In the genomic region with DNA sequence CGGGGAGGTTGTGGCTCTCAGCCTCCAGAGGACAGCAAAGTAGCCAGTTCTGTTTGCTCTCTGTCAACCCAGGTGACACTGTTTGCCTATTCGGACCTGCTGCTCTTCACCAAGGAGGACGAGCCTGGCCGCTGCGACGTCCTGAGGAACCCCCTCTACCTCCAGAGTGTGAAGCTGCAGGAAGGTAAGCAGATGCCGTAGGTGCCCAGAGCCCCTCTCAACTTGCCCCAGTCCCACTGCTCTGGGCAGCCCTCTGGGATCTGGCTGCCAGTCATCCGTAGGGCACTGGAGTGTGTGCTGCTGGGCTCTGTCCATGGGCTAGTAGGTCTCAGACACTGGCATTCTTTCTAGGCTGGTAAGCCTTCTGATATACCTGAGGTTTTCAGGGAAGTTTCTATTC, we compare ENCODE assay signal across 11 cellular contexts. TPM values are rescaled to one million over a fixed set of nuclear protein-coding genes. Genes with fewer than 3 reads are reported as not detected.
DNase-seq lines count a peak whose midpoint lies in the region; ATAC-seq and TF ChIP-seq lines count a peak whose summit lies in the region.
"Had no signal": no experiment of that assay in that cellular context is flagged by ENCODE, and none has a peak within 500 bp of the region (broad histone marks: within the 10 kb centered on the region; RNA-seq: fewer than 3 reads in every experiment).

No MANE protein-coding gene starts in this region.

- no peaks in the 10 kb centered on the region for H3K27me3 ChIP-seq in ascending aorta
- H3K27me3 ChIP-seq in psoas muscle (ENCODE audit: insufficient read depth in 3 of 3, low read length in 2 of 3), result no peaks in the 10 kb centered on the region

- intact Hi-C loops in ascending aorta (cut with DNase I), result loop anchor here (5.0 kb wide), 1 partner anchor 34 kb away; no protein-coding TSS in a partner anchor
- intact Hi-C loops in psoas muscle (cut with DNase I), result no loop called here

- peak overlapping the region; percentile 75 to 93 for H3K27ac ChIP-seq in ascending aorta
- peak overlapping the region; percentile 62 for H3K27ac ChIP-seq in psoas muscle

- H3K9me3 ChIP-seq in ascending aorta (no peaks in the 10 kb centered on the region), psoas muscle (no peaks in the 10 kb centered on the region)

- peak; percentile 3 for ATAC-seq in HG02943 (IDR thresholded peaks at IDR 0.05; ENCODE audit: low read depth, unreplicated experiment)
- peak; percentile 14 to 46 (median 32) for ATAC-seq in psoas muscle

- H3K4me1 ChIP-seq in ascending aorta (peaks cover 62 to 77% of the 10 kb centered on the region in 2 donors), psoas muscle (peaks cover 42% of the 10 kb centered on the region)

- 64 to 86% (median 79%) methylated on average over 8 of the region's 8 CpGs for WGBS in psoas muscle, 3 donors

- H3K36me3 ChIP-seq in ascending aorta (peaks cover 3 to 4% of the 10 kb centered on the region in 2 donors), psoas muscle (ENCODE audit: insufficient read depth in 1 of 2, low read depth in 1 of 2) (no peaks in the 10 kb centered on the region)

- H3K4me3 ChIP-seq in GM12864 (ENCODE audit: low read depth, low read length) (peak overlapping the region; percentile 13; the same call in 1 of the 2 replicates), ascending aorta (no peak overlapping the region), psoas muscle (peak overlapping the region; percentile 19)

- TF ChIP-seq CTCF in GM12864 (IDR thresholded peaks at IDR 0.05; ENCODE audit: low read depth, low read length, missing control alignments) (no peak), ascending aorta (IDR thresholded peaks at IDR 0.05) (no peak), psoas muscle (IDR thresholded peaks at IDR 0.05) (no peak)

- DNase-seq in GM12864 (ENCODE audit: low read depth) (no peak), ascending aorta (ENCODE audit: low spot score in 2 of 2) (no peak), psoas muscle (no peak), SIG-M5 (lab: John Stamatoyannopoulos, UW) (no peak), NCI-H1436 treated with DMSO at 0.1 percent for 48 hours (lab: John Stamatoyannopoulos, UW) (no peak), COLO668 (lab: John Stamatoyannopoulos, UW; ENCODE audit: unreplicated experiment) (no peak)
- no peak for DNase-seq in activated CD4-positive, CD25-positive, alpha-beta regulatory T cell (lab: John Stamatoyannopoulos, UW)
- DNase-seq: DMS 273 treated with DMSO at 0.1 percent for 48 hours, NCI-H1694, SW 1271 had no signal

RNA-seq across cellular contexts. Expression of a gene that starts 59.3 kb away (rescaled TPM):
- total RNA-seq in ascending aorta (125 TPM), psoas muscle (10 to 100 TPM; 10.6 to 38.1 (median 18.3) TPM)
- polyA plus RNA-seq in psoas muscle, result 10 to 100 TPM in 2 of 3 donors, 1 to 10 TPM in 1; 7.1 to 18.4 (median 12.8) TPM

Comparison
In these comparisons a context has a peak if more than half of its experiments do, and no peak if none do; other contexts are left out.
1. H3K4me3 ChIP-seq: peak in GM12864 (single experiment) and psoas muscle (single experiment); none in ascending aorta (0 of 2).